Comparison of ENCODE assay signal across 7 cellular contexts in the genomic region with DNA sequence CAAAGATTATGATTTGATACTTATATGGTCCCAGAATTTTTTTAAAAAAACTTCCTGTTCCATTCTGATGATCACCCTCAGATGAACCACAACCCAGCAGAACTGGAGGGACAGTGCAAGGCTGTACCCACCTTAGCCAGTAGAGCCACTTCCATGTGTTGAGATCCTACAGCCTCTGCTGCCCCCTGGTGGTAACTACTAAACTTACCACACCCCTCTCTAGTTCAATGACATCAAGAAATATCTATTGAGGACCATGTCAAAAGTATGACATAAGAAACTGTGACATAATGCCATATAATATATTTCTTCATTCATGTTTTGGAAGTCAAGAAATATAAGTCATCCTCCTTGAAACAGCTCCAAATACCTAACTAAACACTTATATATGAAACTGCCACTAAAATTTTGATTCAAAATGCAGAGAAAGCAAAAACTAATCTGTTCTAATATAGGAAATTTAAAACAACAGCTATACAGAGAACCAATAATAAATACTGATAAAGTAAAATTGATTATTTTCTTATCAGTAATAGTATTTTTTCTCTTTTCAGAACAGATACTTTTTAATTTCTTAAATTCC.
DNase-seq lines count a peak whose midpoint lies in the region; ATAC-seq and TF ChIP-seq lines count a peak whose summit lies in the region.

No MANE protein-coding gene starts in this region.

- in situ Hi-C loops in GM13977 (cut with MboI; ENCODE audit: low pct_unique_long_range_greater_than_20kb, low sequenced_read_pairs, unreplicated experiment): loop anchor here (10.0 to 25.0 kb wide), 4 partner anchors 431 to 786 kb away; no protein-coding TSS in a partner anchor

- H3K4me1 ChIP-seq in adipocyte (ENCODE audit: control insufficient read depth, insufficient read depth, low read length): no peaks in the 10 kb centered on the region

- intact Hi-C loops in left cardiac atrium (cut with DNase I): loop anchor here (2.0 to 10.0 kb wide), 4 partner anchors 449 to 779 kb away; no protein-coding TSS in a partner anchor

- TF ChIP-seq POLR2A in NB4 (IDR thresholded peaks at IDR 0.05; ENCODE audit: extremely low read depth, insufficient read length): no peak

- ATAC-seq in HG02610 (IDR thresholded peaks at IDR 0.05; ENCODE audit: unreplicated experiment) (peak; percentile 100), left cardiac atrium (peak; percentile 95 to 97)

- no peaks in the 10 kb centered on the region for H3K27me3 ChIP-seq in adipocyte (replicated peaks; ENCODE audit: control insufficient read depth, insufficient read depth, low read length)

- H3K9me3 ChIP-seq in adipocyte (ENCODE audit: control insufficient read depth, low read length): no peaks in the 10 kb centered on the region

- DNase-seq in GM13977 (ENCODE audit: low spot score): peak; percentile 28
- peak; percentile 82 for DNase-seq in NB4 (ENCODE audit: low read depth)
- peak; percentile 31 to 65 for DNase-seq in SW 1271 (lab: John Stamatoyannopoulos, UW)
- DNase-seq in adipocyte (ENCODE audit: low read depth): peak; percentile 90
- DNase-seq in left cardiac atrium: peak; percentile 72
- DNase-seq in retina: peak; percentile 57

- H3K36me3 ChIP-seq in adipocyte (ENCODE audit: control insufficient read depth, insufficient read depth, low read length, severe bottlenecking): no peaks in the 10 kb centered on the region

- H3K9ac ChIP-seq in adipocyte (ENCODE audit: low read length): no peak overlapping the region

- H3K4me3 ChIP-seq in NB4 (ENCODE audit: low read depth, low read length): no peak overlapping the region
- H3K4me3 ChIP-seq in adipocyte (ENCODE audit: low read length): no peak overlapping the region

- TF ChIP-seq CTCF in GM13977 (IDR thresholded peaks at IDR 0.05; ENCODE audit: extremely low read depth, insufficient read depth, missing control alignments) (peak; percentile 63), NB4 (IDR thresholded peaks at IDR 0.05; ENCODE audit: low read depth, low read length) (peak; percentile 67)

Comparison
In these comparisons a context has a peak if more than half of its experiments do, and no peak if none do; other contexts are left out.
1. DNase-seq: peak in every context shown above with its lines; median percentile 90 in adipocyte; 82 in NB4; 72 in left cardiac atrium; 57 in retina; 48 in SW 1271; 28 in GM13977.